In the genomic region with DNA sequence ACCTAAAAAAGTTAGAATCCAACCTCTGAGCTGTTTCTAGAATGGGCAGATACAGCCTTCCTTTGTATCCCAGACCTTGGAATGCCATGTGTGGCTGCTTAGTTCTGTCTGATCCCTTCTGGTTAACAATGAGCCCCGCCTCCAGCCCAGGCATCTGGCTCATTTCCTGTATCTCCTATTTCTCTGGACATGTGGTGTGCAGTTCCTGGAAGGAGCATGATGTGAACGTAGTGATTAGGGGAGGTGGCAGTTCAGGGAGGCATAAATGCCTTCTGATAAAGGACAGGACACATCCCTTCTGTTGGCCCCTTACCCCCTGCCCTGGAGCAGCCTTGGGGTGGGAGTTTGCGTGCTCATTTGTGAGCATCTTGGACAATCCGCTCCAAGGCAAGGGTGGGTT, we compare ENCODE assay signal across 10 cellular contexts.
A peak's percentile ranks its signal among the peaks of the same experiment; 100 is the strongest.
DNase-seq lines count a peak whose midpoint lies in the region; ATAC-seq and TF ChIP-seq lines count a peak whose summit lies in the region.
"Had no signal": no experiment of that assay in that cellular context is flagged by ENCODE, and none has a peak within 500 bp of the region (broad histone marks: within the 10 kb centered on the region; RNA-seq: fewer than 3 reads in every experiment).

No MANE protein-coding gene starts in this region.

- H3K27me3 ChIP-seq in uterus, result no peaks in the 10 kb centered on the region

- intact Hi-C loops in uterus (cut with DNase I; ENCODE audit: low total_unique reads), result no loop called here

- DNase-seq in NCI-H2081 (lab: John Stamatoyannopoulos, UW) (peak; percentile 2 to 14), NCI-H2081 treated with DMSO at 0.1 percent for 48 hours (lab: John Stamatoyannopoulos, UW) (no peak), RWPE1 (ENCODE audit: low spot score) (peak; percentile 59), fibroblast of gingiva (ENCODE audit: low read depth) (peak; percentile 65), skeletal muscle cell (ENCODE audit: low read depth) (peak; percentile 37), MV-4-11 (lab: John Stamatoyannopoulos, UW) (no peak), uterus (no peak)
- DNase-seq: activated T-cell treated with anti-CD3 and anti-CD28 coated beads, Interleukin-2, amount 50 U/mL, for 48 hours; MM.1S had no signal

- CTCF ChIA-PET in RWPE1 (lab: Yijun Ruan, JAX), result interaction anchor here (0.6 kb wide), 1 partner anchor 69 kb away, joined by 5 read pairs; no protein-coding TSS in a partner anchor

- TF ChIP-seq CTCF in RWPE1 (conservative IDR thresholded peaks at IDR 0.05; ENCODE audit: low read depth) (no peak), uterus (IDR thresholded peaks at IDR 0.05) (no peak)

- POLR2A ChIA-PET in RWPE1 (lab: Yijun Ruan, JAX; ENCODE audit: low non-redundant PET), result no interaction called here

- no peaks in the 10 kb centered on the region for H3K36me3 ChIP-seq in uterus

- TF ChIP-seq POLR2A in uterus (IDR thresholded peaks at IDR 0.05), result no peak

- H3K4me1 ChIP-seq in uterus, result no peaks in the 10 kb centered on the region

- no peak overlapping the region for H3K4me3 ChIP-seq in skeletal muscle cell (ENCODE audit: low read depth, low read length)
- H3K4me3 ChIP-seq in uterus, result no peak overlapping the region

- no peaks in the 10 kb centered on the region for H3K9me3 ChIP-seq in uterus

- ATAC-seq in HG03045 (IDR thresholded peaks at IDR 0.05; ENCODE audit: unreplicated experiment), result no peak

- H3K27ac ChIP-seq in RWPE1, result no peak overlapping the region
- no peak overlapping the region for H3K27ac ChIP-seq in uterus

Comparison
In these comparisons a context has a peak if more than half of its experiments do, and no peak if none do; other contexts are left out.
1. DNase-seq: peak in NCI-H2081 (2 of 2), RWPE1 (single experiment), fibroblast of gingiva (single experiment) and skeletal muscle cell (single experiment); none in NCI-H2081 treated with DMSO at 0.1 percent for 48 hours (single experiment), MV-4-11 (single experiment) and uterus (0 of 2).